ENCODE assay signal across 1 cellular context in the genomic region with DNA sequence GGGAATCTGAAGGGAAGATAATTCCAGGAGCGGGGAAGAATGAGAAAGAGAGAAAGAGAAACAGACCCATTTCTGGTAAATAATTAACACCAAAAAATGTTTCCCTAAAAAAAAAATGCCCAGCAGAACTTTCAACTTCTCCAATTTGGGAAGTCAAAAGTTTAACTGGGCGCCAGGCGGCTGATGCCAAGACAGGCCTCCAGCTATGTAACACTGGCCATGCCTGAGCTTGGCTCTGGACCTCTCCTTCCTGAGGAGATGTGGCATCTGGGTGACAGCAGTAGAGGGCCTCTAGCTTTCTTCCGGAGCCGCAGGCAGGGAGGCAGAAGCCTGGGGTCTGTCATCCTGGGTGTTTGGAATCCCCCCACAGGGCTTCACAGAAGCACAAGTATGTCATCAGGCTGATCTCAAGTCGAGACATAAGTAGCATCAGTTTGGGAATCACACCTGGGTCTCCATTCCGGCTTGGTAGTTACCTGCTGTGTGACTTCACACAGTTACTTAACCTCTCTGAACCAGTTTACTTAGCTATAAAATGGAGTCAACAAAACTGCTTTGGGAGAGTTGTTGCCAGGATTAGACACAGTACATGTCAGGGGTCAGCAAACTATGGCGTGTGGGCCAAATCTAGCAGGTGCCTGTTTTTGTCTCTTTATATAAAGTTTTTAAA.
A peak's percentile ranks its signal among the peaks of the same experiment; 100 is the strongest.
TF ChIP-seq lines count a peak whose summit lies in the region.

No MANE protein-coding gene starts in this region.

TF ChIP-seq in A549, 52 proteins besides CTCF, POLR2A, EP300 and RAD21:
- TF ChIP-seq, protein P1, sequence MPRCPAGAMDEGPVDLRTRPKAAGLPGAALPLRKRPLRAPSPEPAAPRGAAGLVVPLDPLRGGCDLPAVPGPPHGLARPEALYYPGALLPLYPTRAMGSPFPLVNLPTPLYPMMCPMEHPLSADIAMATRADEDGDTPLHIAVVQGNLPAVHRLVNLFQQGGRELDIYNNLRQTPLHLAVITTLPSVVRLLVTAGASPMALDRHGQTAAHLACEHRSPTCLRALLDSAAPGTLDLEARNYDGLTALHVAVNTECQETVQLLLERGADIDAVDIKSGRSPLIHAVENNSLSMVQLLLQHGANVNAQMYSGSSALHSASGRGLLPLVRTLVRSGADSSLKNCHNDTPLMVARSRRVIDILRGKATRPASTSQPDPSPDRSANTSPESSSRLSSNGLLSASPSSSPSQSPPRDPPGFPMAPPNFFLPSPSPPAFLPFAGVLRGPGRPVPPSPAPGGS (IDR thresholded peaks at IDR 0.05): no peak
- peak in 1 of 2 experiments; percentile 18; a peak in 2 of 5 replicates for TF ChIP-seq JUN (IDR thresholded peaks at IDR 0.05)
- TF ChIP-seq ZFP36 (IDR thresholded peaks at IDR 0.05; ENCODE audit: borderline replicate concordance, partially characterized antibody): peak; percentile 79
- TF ChIP-seq KDM1A (IDR thresholded peaks at IDR 0.05; ENCODE audit: low read depth): no peak; the same call in 1 of the 2 replicates
- TF ChIP-seq CHD2 (IDR thresholded peaks at IDR 0.05; ENCODE audit: low read length, partially characterized antibody): no peak
- no peak for TF ChIP-seq HOXB5 (CRISPR knock-in tag; IDR thresholded peaks at IDR 0.05)
